ENCODE assay signal across 1 cellular context in genomic region chr11:76736266-76736665, GRCh38.
TF ChIP-seq lines count a peak whose summit lies in the region.

No MANE protein-coding gene starts in this region.

TF ChIP-seq in HepG2, 621 proteins besides CTCF, POLR2A, EP300 and RAD21:
- TF ChIP-seq NCOA1 (CRISPR knock-in tag; IDR thresholded peaks at IDR 0.05) (no peak), ZFP36L1 (CRISPR knock-in tag; IDR thresholded peaks at IDR 0.05) (no peak), RAD51 (IDR thresholded peaks at IDR 0.05; ENCODE audit: borderline replicate concordance) (no peak), PCBP2 (optimal IDR thresholded peaks at IDR 0.05; ENCODE audit: low read depth, low read length, poor library complexity, severe bottlenecking) (no peak), ZNF788 (CRISPR knock-in tag; IDR thresholded peaks at IDR 0.05; ENCODE audit: borderline replicate concordance) (no peak), RFX5 (IDR thresholded peaks at IDR 0.05; ENCODE audit: low read depth, low read length) (no peak), NR2F1 (CRISPR knock-in tag; IDR thresholded peaks at IDR 0.05) (no peak), ZNF713 (CRISPR knock-in tag; IDR thresholded peaks at IDR 0.05) (no peak), NONO (IDR thresholded peaks at IDR 0.05) (no peak), NONO (CRISPR knock-in tag; conservative IDR thresholded peaks at IDR 0.05) (no peak), ONECUT2 (CRISPR knock-in tag; IDR thresholded peaks at IDR 0.05) (no peak), KLF15 (CRISPR knock-in tag; IDR thresholded peaks at IDR 0.05; ENCODE audit: borderline replicate concordance) (no peak), AGO1 (IDR thresholded peaks at IDR 0.05; ENCODE audit: low read depth, low read length, poor library complexity, severe bottlenecking) (no peak), POGZ (CRISPR knock-in tag; IDR thresholded peaks at IDR 0.05) (no peak)
TF ChIP-seq in HepG2: peak in this region for 0.
